7 cellular contexts compared by ENCODE assay signal in the genomic region with DNA sequence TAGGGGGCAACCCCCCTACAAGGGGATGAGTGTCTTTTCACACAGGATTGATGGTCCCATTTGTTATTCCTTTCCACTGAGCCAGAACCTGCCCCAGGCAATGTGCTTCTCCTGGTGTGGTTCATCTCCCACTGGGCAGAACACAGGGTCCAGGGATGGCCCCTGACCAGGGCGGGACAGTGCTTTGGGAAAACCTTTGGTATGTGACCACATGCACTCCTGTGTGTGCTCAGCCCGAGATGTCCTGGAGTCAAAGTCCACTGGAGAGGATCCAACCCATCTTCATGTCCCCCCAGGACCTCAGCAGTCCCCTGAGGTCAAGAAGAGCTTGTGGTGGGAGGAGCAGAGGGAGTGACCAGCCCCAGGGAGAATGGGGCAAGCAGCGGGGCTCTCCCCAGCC. TPM values are rescaled to one million over a fixed set of nuclear protein-coding genes. Genes with fewer than 3 reads are reported as not detected.
"Had no signal": no experiment of that assay in that cellular context is flagged by ENCODE, and none has a peak within 500 bp of the region (broad histone marks: within the 10 kb centered on the region; RNA-seq: fewer than 3 reads in every experiment).

No MANE protein-coding gene starts in this region.

RNA-seq across cellular contexts. Expression of gene LAIR2, which starts 5.9 kb away (rescaled TPM):
- total RNA-seq: HT-29, IMR-90, MCF 10A, OCI-LY7, PC-3, SK-MEL-5 had no signal
- polyA plus RNA-seq: IMR-90, SK-N-SH had no signal

RNA-seq across cellular contexts. Expression of gene CDC42EP5, which starts 35.4 kb away (rescaled TPM):
- total RNA-seq: OCI-LY7 had no signal
